ENCODE assay signal across 26 cellular contexts in the genomic region with DNA sequence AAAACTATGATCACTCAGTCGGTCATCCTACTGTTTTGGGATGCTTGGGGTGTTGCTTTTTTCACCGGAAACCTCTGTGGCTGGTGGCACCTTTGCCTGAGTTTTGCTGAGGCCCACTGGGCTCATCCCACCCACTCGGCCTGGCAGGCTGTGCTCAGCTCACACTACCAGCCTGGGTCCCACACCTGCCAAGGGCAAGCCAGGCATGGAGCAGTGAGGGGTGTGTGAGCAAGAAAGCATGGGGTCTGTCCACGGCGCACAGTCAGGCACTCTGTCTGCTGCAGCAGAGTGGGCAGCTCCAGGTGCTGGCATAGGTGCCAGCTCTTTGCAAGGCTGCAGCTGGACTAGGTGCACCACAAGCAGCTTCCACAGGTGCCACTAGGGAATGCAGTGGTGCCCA.
"Had no signal": no experiment of that assay in that cellular context is flagged by ENCODE, and none has a peak within 500 bp of the region (broad histone marks: within the 10 kb centered on the region; RNA-seq: fewer than 3 reads in every experiment).

No MANE protein-coding gene starts in this region.

- H3K4me3 ChIP-seq: colonic mucosa, coronary artery, dorsolateral prefrontal cortex, esophagus muscularis mucosa, esophagus squamous epithelium, gastrocnemius medialis, gastroesophageal sphincter, heart left ventricle, heart right ventricle had no signal

- FAIRE-seq: colon, endometrium, endothelial cell of umbilical vein, frontal cortex had no signal

- H3K4me1 ChIP-seq: colonic mucosa, esophagus squamous epithelium, foreskin keratinocyte, gastrocnemius medialis, gastroesophageal sphincter, heart left ventricle had no signal

- H3K36me3 ChIP-seq: colonic mucosa, esophagus muscularis mucosa, esophagus squamous epithelium, gastrocnemius medialis, gastroesophageal sphincter, heart left ventricle, heart right ventricle had no signal

- H3K27ac ChIP-seq: colonic mucosa, coronary artery, dorsolateral prefrontal cortex, epithelial cell of prostate, esophagus muscularis mucosa, esophagus squamous epithelium, foreskin keratinocyte, gastrocnemius medialis, gastroesophageal sphincter, heart left ventricle, heart right ventricle had no signal

- DNase-seq: colonic mucosa; cortex of kidney; dermis blood vessel endothelial cell; dorsolateral prefrontal cortex; effector CD4-positive, alpha-beta T cell; effector CD8-positive, alpha-beta T cell; effector memory CD4-positive, alpha-beta T cell; effector memory CD8-positive, alpha-beta T cell; esophagus squamous epithelium; foreskin fibroblast; foreskin keratinocyte; foreskin melanocyte; gastrocnemius medialis; glutamatergic neuron; head of caudate nucleus; heart left ventricle; heart right ventricle had no signal

- H3K27me3 ChIP-seq: colonic mucosa, esophagus muscularis mucosa, foreskin keratinocyte had no signal

- H3K9me3 ChIP-seq: colonic mucosa, esophagus muscularis mucosa, esophagus squamous epithelium, gastrocnemius medialis, gastroesophageal sphincter, heart left ventricle, heart right ventricle had no signal

- ATAC-seq: effector memory CD8-positive, alpha-beta T cell; esophagus mucosa; foreskin keratinocyte; gastrocnemius medialis; gastroesophageal sphincter; heart left ventricle; heart right ventricle had no signal
